17 cellular contexts compared by ENCODE assay signal in the genomic region with DNA sequence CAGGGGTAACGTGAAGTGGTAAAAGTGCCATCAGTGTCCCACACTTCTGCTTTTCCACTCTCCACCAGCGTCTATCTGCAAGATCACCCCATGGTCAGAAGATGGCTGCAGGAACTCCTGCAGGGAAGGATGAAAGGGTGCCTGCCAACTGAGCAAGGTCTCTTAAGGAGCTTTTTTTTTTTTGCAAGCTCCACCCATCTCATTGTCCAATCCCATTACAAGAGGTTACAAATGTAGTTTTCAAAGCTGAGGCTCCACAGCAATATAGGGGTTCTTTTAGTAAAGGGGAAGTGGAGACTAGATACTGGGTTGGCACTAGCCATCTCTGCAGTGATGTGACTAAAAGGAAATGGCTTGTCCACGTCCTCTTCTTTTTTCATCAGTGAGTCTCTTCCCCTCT. TPM values are rescaled to one million over a fixed set of nuclear protein-coding genes. Genes with fewer than 3 reads are reported as not detected.
A peak's percentile ranks its signal among the peaks of the same experiment; 100 is the strongest.
DNase-seq lines count a peak whose midpoint lies in the region; ATAC-seq and TF ChIP-seq lines count a peak whose summit lies in the region.
"Had no signal": no experiment of that assay in that cellular context is flagged by ENCODE, and none has a peak within 500 bp of the region (broad histone marks: within the 10 kb centered on the region; RNA-seq: fewer than 3 reads in every experiment).

No MANE protein-coding gene starts in this region.

- H2AFZ ChIP-seq in smooth muscle cell (ENCODE audit: low read depth), result no peak overlapping the region

- H3K36me3 ChIP-seq in smooth muscle cell (ENCODE audit: low read depth) (no peaks in the 10 kb centered on the region), brain microvascular endothelial cell (replicated peaks) (no peaks in the 10 kb centered on the region)
- H3K36me3 ChIP-seq: lower lobe of right lung, sigmoid colon, uterus had no signal

- peaks cover 4% of the 10 kb centered on the region for H3F3A ChIP-seq in smooth muscle cell (ENCODE audit: low read depth)

- POLR2A ChIA-PET in GM10248 (lab: Yijun Ruan, JAX), result no interaction called here

- H3K9ac ChIP-seq in smooth muscle cell (ENCODE audit: low read depth), result no peak overlapping the region

- H3K36me3 Mint-ChIP-seq in memory B cell, result peaks cover 3% of the 10 kb centered on the region
- H3K36me3 Mint-ChIP-seq: activated naive CD4-positive, alpha-beta T cell treated with anti-CD3 and anti-CD28 coated beads, Interleukin-2, amount 10 ng/mL, durations not matched to agents 7 days and 5 days had no signal

- no peaks in the 10 kb centered on the region for H3K9me3 Mint-ChIP-seq in memory B cell
- H3K9me3 Mint-ChIP-seq: activated naive CD4-positive, alpha-beta T cell treated with anti-CD3 and anti-CD28 coated beads, Interleukin-2, amount 10 ng/mL, durations not matched to agents 7 days and 5 days; activated T-cell treated with anti-CD3 and anti-CD28 coated beads, Interleukin-2, amount 50 U/mL, for 4 hours had no signal

- DNase-seq in GM12865 (ENCODE audit: low read depth) (peak; percentile 24), OCI-M1 (lab: John Stamatoyannopoulos, UW) (peak; percentile 27), memory B cell (ENCODE audit: low spot score in 2 of 2) (peak; percentile 43 to 58), smooth muscle cell (lab: John Stamatoyannopoulos, UW; ENCODE audit: unreplicated experiment) (no peak), brain microvascular endothelial cell (no peak), GM10248 (ENCODE audit: extremely low spot score) (no peak)
- DNase-seq in stimulated activated naive CD8-positive, alpha-beta T cell treated with anti-CD3 and anti-CD28 coated beads, Interleukin-15, Interleukin-2, amounts not matched to agents 100 U/mL and 50 U/mL, for 24 hours, result no peak
- DNase-seq: activated CD4-positive, alpha-beta T cell treated with anti-CD3 and anti-CD28 coated beads, Interleukin-2, amount 50 U/mL, for 4 hours; activated naive CD4-positive, alpha-beta T cell treated with anti-CD3 and anti-CD28 coated beads, Interleukin-2, amount 10 ng/mL, durations not matched to agents 7 days and 5 days; activated T-cell treated with anti-CD3 and anti-CD28 coated beads, Interleukin-2, amount 50 U/mL, for 4 hours; GOT3; KBM-7; lower lobe of right lung; sigmoid colon; uterus had no signal

- H3K27me3 Mint-ChIP-seq in memory B cell, result no peaks in the 10 kb centered on the region

- H3K4me3 ChIP-seq in GM12865 (ENCODE audit: low read depth, low read length), result no peak overlapping the region
- no peak overlapping the region for H3K4me3 ChIP-seq in smooth muscle cell
- no peak overlapping the region for H3K4me3 ChIP-seq in brain microvascular endothelial cell (ENCODE audit: low read depth, low read length)
- H3K4me3 ChIP-seq: lower lobe of right lung, sigmoid colon, uterus had no signal

- TF ChIP-seq CTCF in GM12865 (IDR thresholded peaks at IDR 0.05; ENCODE audit: insufficient read depth, low read depth, low read length, missing control alignments), result no peak
- no peak for TF ChIP-seq CTCF in smooth muscle cell (IDR thresholded peaks at IDR 0.05; ENCODE audit: borderline replicate concordance, insufficient read depth, poor library complexity, severe bottlenecking)
- no peak for TF ChIP-seq CTCF in brain microvascular endothelial cell (IDR thresholded peaks at IDR 0.05; ENCODE audit: low read depth, low read length, missing control alignments)
- no peak for TF ChIP-seq CTCF in GM10248 (IDR thresholded peaks at IDR 0.05; ENCODE audit: control extremely low read depth, extremely low read depth, low read depth, missing control alignments)

- H3K4me2 ChIP-seq in smooth muscle cell, result no peak overlapping the region

- H3K4me3 Mint-ChIP-seq in memory B cell, result peak overlapping the region; percentile 72
- H3K4me3 Mint-ChIP-seq: activated naive CD4-positive, alpha-beta T cell treated with anti-CD3 and anti-CD28 coated beads, Interleukin-2, amount 10 ng/mL, durations not matched to agents 7 days and 5 days; activated T-cell treated with anti-CD3 and anti-CD28 coated beads, Interleukin-2, amount 50 U/mL, for 4 hours had no signal

- in situ Hi-C loops in brain microvascular endothelial cell (cut with HindIII; ENCODE audit: low pct_ligation_motif_present, low sequenced_read_pairs), result no loop called here

- no peak overlapping the region for H3K27ac ChIP-seq in smooth muscle cell (ENCODE audit: low read depth)
- no peak overlapping the region for H3K27ac ChIP-seq in brain microvascular endothelial cell
- H3K27ac ChIP-seq: lower lobe of right lung, sigmoid colon, uterus had no signal

- H3K4me1 ChIP-seq in smooth muscle cell (ENCODE audit: low read depth), result peaks cover 3% of the 10 kb centered on the region
- H3K4me1 ChIP-seq: uterus had no signal

- H3K27me3 ChIP-seq in smooth muscle cell (ENCODE audit: low read depth) (peaks cover 20% of the 10 kb centered on the region), brain microvascular endothelial cell (replicated peaks) (no peaks in the 10 kb centered on the region)
- H3K27me3 ChIP-seq: sigmoid colon, uterus had no signal

- peaks cover 53% of the 10 kb centered on the region for H3K4me1 Mint-ChIP-seq in memory B cell

- no peaks in the 10 kb centered on the region for H3K9me3 ChIP-seq in smooth muscle cell (replicated peaks; ENCODE audit: low read depth)
- H3K9me3 ChIP-seq: lower lobe of right lung, sigmoid colon, uterus had no signal

- H4K20me1 ChIP-seq in smooth muscle cell (ENCODE audit: low read depth), result no peaks in the 10 kb centered on the region

- ATAC-seq in GM21390 (IDR thresholded peaks at IDR 0.05; ENCODE audit: unreplicated experiment) (peak; percentile 31), memory B cell (ENCODE audit: low read depth) (peak; percentile 81)
- no peak for ATAC-seq in stimulated activated naive CD8-positive, alpha-beta T cell treated with anti-CD3 and anti-CD28 coated beads, Interleukin-15, Interleukin-2, amounts not matched to agents 100 U/mL and 50 U/mL, for 24 hours
- ATAC-seq: activated T-cell treated with anti-CD3 and anti-CD28 coated beads, Interleukin-2, amount 50 U/mL, for 4 hours; lower lobe of right lung; SK-N-SH treated with all-trans-retinoic acid at 6 μM for 48 hours had no signal

- H3K79me2 ChIP-seq in smooth muscle cell (ENCODE audit: low read depth), result no peaks in the 10 kb centered on the region

- CTCF ChIA-PET in GM10248 (lab: Yijun Ruan, JAX), result interaction anchor here (1.0 kb wide), 1 partner anchor 33 kb away, joined by 3 read pairs; no protein-coding TSS in a partner anchor

- peak overlapping the region; percentile 58 for H3K27ac Mint-ChIP-seq in memory B cell
- H3K27ac Mint-ChIP-seq: activated naive CD4-positive, alpha-beta T cell treated with anti-CD3 and anti-CD28 coated beads, Interleukin-2, amount 10 ng/mL, durations not matched to agents 7 days and 5 days had no signal

- 86% methylated on average over 3 of the region's 3 CpGs for WGBS in smooth muscle cell (ENCODE audit: low lambda C conversion rate)

RNA-seq across cellular contexts. Expression of a gene that starts 5.9 kb away (rescaled TPM):
- 4.4 and 6.0 TPM in 2 replicates for total RNA-seq in smooth muscle cell
- 10.3 and 10.6 TPM in 2 replicates for polyA plus RNA-seq in smooth muscle cell

Comparison
In these comparisons a context has a peak if more than half of its experiments do, and no peak if none do; other contexts are left out.
1. DNase-seq: peak in GM12865 (single experiment), OCI-M1 (single experiment) and memory B cell (2 of 2); none in smooth muscle cell (single experiment), brain microvascular endothelial cell (single experiment), GM10248 (single experiment) and stimulated activated naive CD8-positive, alpha-beta T cell treated with anti-CD3 and anti-CD28 coated beads, Interleukin-15, Interleukin-2, amounts not matched to agents 100 U/mL and 50 U/mL, for 24 hours (single experiment).